25 cellular contexts compared by ENCODE assay signal in the genomic region with DNA sequence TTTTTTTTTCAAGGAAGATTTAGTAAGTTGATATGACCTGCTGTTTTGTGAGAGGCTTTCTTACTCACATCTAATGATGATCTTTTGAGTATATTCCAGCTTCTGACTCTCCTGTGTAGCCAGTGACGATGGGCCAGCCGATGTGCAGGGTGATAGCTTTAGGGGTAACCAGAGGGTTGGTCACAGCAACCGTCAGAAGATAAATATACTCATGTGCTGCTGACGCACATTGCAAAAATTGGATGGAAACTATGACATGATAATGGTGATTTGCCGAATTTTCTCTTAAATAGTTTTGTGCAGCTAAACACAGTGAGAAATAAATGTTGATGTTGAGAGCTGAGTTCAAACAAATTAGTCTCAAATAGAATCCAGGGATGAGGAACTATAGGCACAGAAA. TPM values are rescaled to one million over a fixed set of nuclear protein-coding genes. Genes with fewer than 3 reads are reported as not detected.
A peak's percentile ranks its signal among the peaks of the same experiment; 100 is the strongest.
DNase-seq lines count a peak whose midpoint lies in the region; ATAC-seq, FAIRE-seq and TF ChIP-seq lines count a peak whose summit lies in the region.
"Had no signal": no experiment of that assay in that cellular context is flagged by ENCODE, and none has a peak within 500 bp of the region (broad histone marks: within the 10 kb centered on the region; RNA-seq: fewer than 3 reads in every experiment).

No MANE protein-coding gene starts in this region.

- H4K20me1 ChIP-seq in OCI-LY7 (ENCODE audit: insufficient read depth, low read length), result no peaks in the 10 kb centered on the region

- no peak for ATAC-seq in A549
- ATAC-seq in GM21367 (IDR thresholded peaks at IDR 0.05; ENCODE audit: unreplicated experiment), result no peak
- no peak for ATAC-seq in pancreas
- ATAC-seq: CD8-positive, alpha-beta T cell; HCT116; HepG2; K562; Panc1 had no signal

- POLR2A ChIA-PET in A549 (lab: Yijun Ruan, JAX) (no interaction called here), OCI-LY7 (lab: Charles Lee) (interaction anchor here (1.0 to 10.9 kb wide), 4 partner anchors 9 to 30 kb away, joined by 5 to 171 read pairs (median 14); a partner anchor contains a TSS)

- WGBS in A549 (ENCODE audit: missing lambda C conversion rate), result 91% methylated on average over 5 of the region's 5 CpGs
- WGBS in pancreas, 2 donors, result 90 to 96% methylated on average over 5 of the region's 5 CpGs

- H3K9me2 ChIP-seq in OCI-LY7 (ENCODE audit: insufficient read depth, low read length), result no peaks in the 10 kb centered on the region

- no peak overlapping the region for H3K4me2 ChIP-seq in A549
- H3K4me2 ChIP-seq in OCI-LY7 (ENCODE audit: low read length), result peak overlapping the region; percentile 76

- intact Hi-C loops in OCI-LY7 (cut with micrococcal nuclease; ENCODE audit: unreplicated experiment) (no loop called here), pancreas (cut with DNase I) (no loop called here)

- H3K27ac ChIP-seq in A549, result no peak overlapping the region
- H3K27ac ChIP-seq in OCI-LY7 (ENCODE audit: low read depth, low read length, poor library complexity, severe bottlenecking), result peak overlapping the region; percentile 100
- no peak overlapping the region for H3K27ac ChIP-seq in pancreas
- H3K27ac ChIP-seq: RWPE1 had no signal

- no peak for TF ChIP-seq RAD21 in A549 (conservative IDR thresholded peaks at IDR 0.05 in 1 of 2, IDR thresholded peaks at IDR 0.05 in 1 of 2)

- peaks cover 57% of the 10 kb centered on the region for H3K36me3 ChIP-seq in OCI-LY7 (ENCODE audit: insufficient read depth, low read length)
- peaks cover 0 to 18% (median 4%) of the 10 kb centered on the region in 3 donors for H3K36me3 ChIP-seq in pancreas

- H3K9me3 ChIP-seq in A549, result no peaks in the 10 kb centered on the region
- H3K9me3 ChIP-seq in OCI-LY7 (ENCODE audit: low read length), result no peaks in the 10 kb centered on the region
- no peaks in the 10 kb centered on the region for H3K9me3 ChIP-seq in pancreas

- BruUV-seq in OCI-LY7 (replicated peaks; lab: Mats Ljungman, UMichigan), result TSS peak; percentile 6

- H3K4me1 ChIP-seq in A549 (no peaks in the 10 kb centered on the region), OCI-LY7 (ENCODE audit: insufficient read depth, low read length, poor library complexity, severe bottlenecking) (peaks cover 96% of the 10 kb centered on the region), pancreas (no peaks in the 10 kb centered on the region)

- H3K79me2 ChIP-seq in OCI-LY7 (ENCODE audit: insufficient read depth, low read depth, low read length), result peaks cover 75% of the 10 kb centered on the region

- CTCF ChIA-PET in A549 (lab: Yijun Ruan, JAX) (interaction anchor here (1.2 to 2.2 kb wide), 2 partner anchors 8 to 145 kb away, joined by 3 to 7 read pairs; no protein-coding TSS in a partner anchor), OCI-LY7 (lab: Charles Lee; ENCODE audit: unreplicated experiment) (no interaction called here)

- no peak for DNase-seq in A549 (ENCODE audit: low read depth in 1 of 2, low spot score in 1 of 2)
- DNase-seq in GM19239 (ENCODE audit: insufficient read length, low spot score), result no peak
- peak; percentile 46 for DNase-seq in OCI-LY7 (ENCODE audit: low spot score)
- DNase-seq in NCI-H146 treated with DMSO at 0.1 percent for 48 hours (lab: John Stamatoyannopoulos, UW; ENCODE audit: unreplicated experiment), result no peak
- no peak for DNase-seq in pancreas
- DNase-seq: AML-193; C1 segment of cervical spinal cord; CD8-positive, alpha-beta T cell; DMS 273 treated with DMSO at 0.1 percent for 48 hours; DMS79; GF-D8; NCI-H1694; NCI-H2029 treated with DMSO at 0.1 percent for 48 hours; NCI-H2227 treated with DMSO at 0.1 percent for 48 hours; NCI-H526 treated with DMSO at 0.1 percent for 48 hours; SHP77; SW 1271 had no signal

- no peak overlapping the region for H3K4me3 ChIP-seq in A549
- peak overlapping the region; percentile 53 for H3K4me3 ChIP-seq in OCI-LY7 (ENCODE audit: low read depth, low read length, poor library complexity, severe bottlenecking)
- no peak overlapping the region for H3K4me3 ChIP-seq in pancreas
- H3K4me3 ChIP-seq: K562 had no signal

- H2AFZ ChIP-seq in OCI-LY7 (ENCODE audit: low read length), result no peak overlapping the region

- no peak for TF ChIP-seq POLR2A in A549 (IDR thresholded peaks at IDR 0.05; ENCODE audit: low read length)

- FAIRE-seq in A549 (lab: Jason Lieb, UNC) (peak; percentile 7), GM19239 (lab: Jason Lieb, UNC) (peak; percentile 47), colon (lab: Jason Lieb, UNC) (peak; percentile 38), pancreas (lab: Jason Lieb, UNC) (no peak)
- FAIRE-seq: H1, HepG2, K562 had no signal

- TF ChIP-seq EP300 in A549 (IDR thresholded peaks at IDR 0.05), result no peak

- no peaks in the 10 kb centered on the region for H3K27me3 ChIP-seq in pancreas

- TF ChIP-seq CTCF in A549 (IDR thresholded peaks at IDR 0.05) (no peak), OCI-LY7 (conservative IDR thresholded peaks at IDR 0.05; ENCODE audit: low read length) (no peak), pancreas (IDR thresholded peaks at IDR 0.05) (no peak)

TF ChIP-seq in A549, 52 proteins besides CTCF, POLR2A, EP300 and RAD21:
- TF ChIP-seq, protein P1, sequence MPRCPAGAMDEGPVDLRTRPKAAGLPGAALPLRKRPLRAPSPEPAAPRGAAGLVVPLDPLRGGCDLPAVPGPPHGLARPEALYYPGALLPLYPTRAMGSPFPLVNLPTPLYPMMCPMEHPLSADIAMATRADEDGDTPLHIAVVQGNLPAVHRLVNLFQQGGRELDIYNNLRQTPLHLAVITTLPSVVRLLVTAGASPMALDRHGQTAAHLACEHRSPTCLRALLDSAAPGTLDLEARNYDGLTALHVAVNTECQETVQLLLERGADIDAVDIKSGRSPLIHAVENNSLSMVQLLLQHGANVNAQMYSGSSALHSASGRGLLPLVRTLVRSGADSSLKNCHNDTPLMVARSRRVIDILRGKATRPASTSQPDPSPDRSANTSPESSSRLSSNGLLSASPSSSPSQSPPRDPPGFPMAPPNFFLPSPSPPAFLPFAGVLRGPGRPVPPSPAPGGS (IDR thresholded peaks at IDR 0.05), result no peak
- TF ChIP-seq POLR2AphosphoS2 (conservative IDR thresholded peaks at IDR 0.05; ENCODE audit: low read length) (no peak), TP53 (CRISPR knock-in tag; IDR thresholded peaks at IDR 0.05) (no peak), KDM5A (IDR thresholded peaks at IDR 0.05) (no peak), SREBF2 (IDR thresholded peaks at IDR 0.05) (no peak), RNF2 (IDR thresholded peaks at IDR 0.05; ENCODE audit: borderline replicate concordance, low read depth) (no peak), CHD2 (IDR thresholded peaks at IDR 0.05; ENCODE audit: low read length, partially characterized antibody) (no peak), FOSL2 (IDR thresholded peaks at IDR 0.05) (no peak), FOSL2 (CRISPR knock-in tag; IDR thresholded peaks at IDR 0.05) (no peak), CEBPB (IDR thresholded peaks at IDR 0.05) (no peak), RARB (CRISPR knock-in tag; IDR thresholded peaks at IDR 0.05) (no peak)
- TF ChIP-seq, protein P2, sequence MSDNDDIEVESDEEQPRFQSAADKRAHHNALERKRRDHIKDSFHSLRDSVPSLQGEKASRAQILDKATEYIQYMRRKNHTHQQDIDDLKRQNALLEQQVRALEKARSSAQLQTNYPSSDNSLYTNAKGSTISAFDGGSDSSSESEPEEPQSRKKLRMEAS (IDR thresholded peaks at IDR 0.05), result no peak
- TF ChIP-seq, protein P3, sequence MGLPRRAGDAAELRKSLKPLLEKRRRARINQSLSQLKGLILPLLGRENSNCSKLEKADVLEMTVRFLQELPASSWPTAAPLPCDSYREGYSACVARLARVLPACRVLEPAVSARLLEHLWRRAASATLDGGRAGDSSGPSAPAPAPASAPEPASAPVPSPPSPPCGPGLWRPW (IDR thresholded peaks at IDR 0.05), result no peak
TF ChIP-seq in A549: peak in this region for 0.

RNA-seq across cellular contexts. Expression of a gene that starts 29.5 kb away (rescaled TPM):
- polyA plus RNA-seq in A549 (2011; rRNA removed) (13.8 and 15.2 TPM in 2 replicates), A549 (2017; fragmentation: RNase III; extraction: RNeasy Plus Mini Kit Qiagen cat#74134 plus additional on column Dnase treatment) (11.0 to 11.9 TPM (median 11.4 TPM) in 3 replicates), pancreas (1 to 10 TPM; 4.7 to 8.7 TPM)
- polyA plus RNA-seq in A549 (2012; cell fraction: cytosol; rRNA removed), result 4.7 and 4.8 TPM in 2 replicates
- 3.0 and 5.1 TPM in 2 replicates for polyA plus RNA-seq in A549 (2012; cell fraction: nucleus; rRNA removed)
- polyA minus RNA-seq in A549 (2011; rRNA and poly(A)+ RNA removed), result 10.9 and 13.2 TPM in 2 replicates
- total RNA-seq in OCI-LY7 (2014; rRNA removed; shearing (Covaris generic)), result 42.0 and 48.5 TPM in 2 replicates
- total RNA-seq in OCI-LY7 (2022) (38.8 TPM in 2 replicates), pancreas (1 to 10 TPM; 3.9 to 9.5 (median 4.8) TPM)
